In genomic region chr11:62621027-62621566, GRCh38 we compare ENCODE assay signal across 8 cellular contexts.
A peak's percentile ranks its signal among the peaks of the same experiment; 100 is the strongest.
DNase-seq lines count a peak whose midpoint lies in the region; ATAC-seq and TF ChIP-seq lines count a peak whose summit lies in the region.

No MANE protein-coding gene starts in this region.

- H3K4me3 ChIP-seq in AG04449 (ENCODE audit: low read depth, low read length) (peak overlapping the region; percentile 83), KMS-11 (IDR thresholded peaks at IDR 0.05; ENCODE audit: insufficient read depth, low read depth, low read length) (no peak overlapping the region), choroid plexus epithelial cell (ENCODE audit: low read depth, low read length) (peak overlapping the region; percentile 75), muscle layer of duodenum (ENCODE audit: low read depth in 1 of 2, low read length in 2 of 2) (peak overlapping the region; percentile 81 to 94)

- no peaks in the 10 kb centered on the region for H4K20me1 ChIP-seq in KMS-11 (ENCODE audit: insufficient read depth)

- peak overlapping the region; percentile 56 for H3K27ac ChIP-seq in KMS-11
- peak overlapping the region; percentile 92 for H3K27ac ChIP-seq in muscle layer of duodenum (ENCODE audit: low read length)

- H3K4me2 ChIP-seq in KMS-11, result peak overlapping the region; percentile 71

- no peaks in the 10 kb centered on the region for H3K9me3 ChIP-seq in muscle layer of duodenum (ENCODE audit: control insufficient read depth in 1 of 2, low read length in 2 of 2)

- ATAC-seq in GM21786 (IDR thresholded peaks at IDR 0.05; ENCODE audit: unreplicated experiment), result no peak
- no peak for ATAC-seq in activated CD4-positive, CD25-positive, alpha-beta regulatory T cell treated with anti-CD3 and anti-CD28 coated beads, Interleukin-2, amount 50 U/mL, for 24 hours

- CTCF ChIA-PET in AG04449 (lab: Yijun Ruan, JAX), result interaction anchor here (0.9 to 6.2 kb wide), 12 partner anchors 8 to 226 kb away, joined by 3 to 49 read pairs (median 5); partner anchors contain the start of genes EML3, ROM1 and TUT1

- TF ChIP-seq CTCF in AG04449 (IDR thresholded peaks at IDR 0.05; ENCODE audit: insufficient read depth, low read length, missing control alignments), result no peak
- no peak for TF ChIP-seq CTCF in KMS-11 (conservative IDR thresholded peaks at IDR 0.05; ENCODE audit: low read depth, low read length)
- no peak for TF ChIP-seq CTCF in choroid plexus epithelial cell (conservative IDR thresholded peaks at IDR 0.05; ENCODE audit: low read depth, low read length)

- peak overlapping the region; percentile 70; the same call in 1 of the 2 replicates for H2AFZ ChIP-seq in KMS-11 (ENCODE audit: low read depth)

- peaks cover 22% of the 10 kb centered on the region for H3K4me1 ChIP-seq in KMS-11 (ENCODE audit: low read depth, poor library complexity, severe bottlenecking)
- peaks cover 9% of the 10 kb centered on the region in 2 donors for H3K4me1 ChIP-seq in muscle layer of duodenum (ENCODE audit: control insufficient read depth in 1 of 2, insufficient read depth in 2 of 2, low read length in 2 of 2)

- H3K27me3 ChIP-seq in KMS-11 (ENCODE audit: insufficient read depth, low read depth) (no peaks in the 10 kb centered on the region), muscle layer of duodenum (ENCODE audit: low read depth, low read length) (no peaks in the 10 kb centered on the region)

- DNase-seq in AG04449 (ENCODE audit: low read depth, low spot score) (no peak), choroid plexus epithelial cell (ENCODE audit: low read depth) (no peak), amygdala (lab: John Stamatoyannopoulos, UW) (no peak), foreskin melanocyte (no peak)

- H3K9ac ChIP-seq in KMS-11, result peak overlapping the region; percentile 65; the same call in 1 of the 2 replicates

- no peaks in the 10 kb centered on the region for H3K79me2 ChIP-seq in KMS-11 (ENCODE audit: insufficient read depth, low read depth)

- no peaks in the 10 kb centered on the region for H3K36me3 ChIP-seq in KMS-11 (ENCODE audit: insufficient read depth)
- peaks cover 11 to 28% of the 10 kb centered on the region in 2 donors for H3K36me3 ChIP-seq in muscle layer of duodenum (ENCODE audit: control insufficient read depth in 1 of 2, insufficient read depth in 2 of 2, low read length in 2 of 2)

- POLR2A ChIA-PET in AG04449 (lab: Yijun Ruan, JAX), result interaction anchor here (1.0 to 2.5 kb wide), 12 partner anchors 9 to 76 kb away, joined by 3 to 16 read pairs (median 6); partner anchors contain the start of genes C11orf98, CSKMT, EML3 and GANAB
